Comparison of ENCODE assay signal across 16 cellular contexts in genomic region chr4:141215030-141215429, GRCh38. TPM values are rescaled to one million over a fixed set of nuclear protein-coding genes. Genes with fewer than 3 reads are reported as not detected.
A peak's percentile ranks its signal among the peaks of the same experiment; 100 is the strongest.
DNase-seq lines count a peak whose midpoint lies in the region; ATAC-seq and TF ChIP-seq lines count a peak whose summit lies in the region.
"Had no signal": no experiment of that assay in that cellular context is flagged by ENCODE, and none has a peak within 500 bp of the region (broad histone marks: within the 10 kb centered on the region; RNA-seq: fewer than 3 reads in every experiment).

No MANE protein-coding gene starts in this region.

- TF ChIP-seq CTCF in SK-N-SH (IDR thresholded peaks at IDR 0.05) = no peak
- no peak for TF ChIP-seq CTCF in fibroblast of pulmonary artery (IDR thresholded peaks at IDR 0.05; ENCODE audit: low read length, missing control alignments)

- TF ChIP-seq RAD21 in SK-N-SH (IDR thresholded peaks at IDR 0.05; ENCODE audit: low read length) = no peak

- no peak overlapping the region for H2AFZ ChIP-seq in SK-N-SH (ENCODE audit: low read depth)

- H4K20me1 ChIP-seq in SK-N-SH (ENCODE audit: insufficient read depth) = no peaks in the 10 kb centered on the region

- H3K36me3 ChIP-seq in SK-N-SH (replicated peaks in 1 of 2; ENCODE audit: control insufficient read depth in 1 of 2, insufficient read depth in 2 of 2, low read length in 1 of 2) = no peaks in the 10 kb centered on the region

- DNase-seq in left ventricle myocardium superior (no peak), right cardiac atrium (no peak), SK-N-SH (peak; percentile 19), fibroblast of pulmonary artery (ENCODE audit: low read depth) (peak; percentile 14), Kasumi-1 (lab: John Stamatoyannopoulos, UW) (no peak), HuH-7.5 (ENCODE audit: low spot score) (no peak), NCI-H2196 treated with DMSO at 0.1 percent for 48 hours (lab: John Stamatoyannopoulos, UW; ENCODE audit: unreplicated experiment) (no peak)
- DNase-seq: COR-L47, NCI-H1436 treated with DMSO at 0.1 percent for 48 hours, NCI-H2029 treated with DMSO at 0.1 percent for 48 hours, NCI-H510A treated with DMSO at 0.1 percent for 48 hours, RPMI8226, SIG-M5 had no signal

- intact Hi-C loops in left ventricle myocardium superior (cut with micrococcal nuclease) = no loop called here
- intact Hi-C loops in right cardiac atrium (cut with DNase I) = no loop called here

- H3K9me3 ChIP-seq in right cardiac atrium (ENCODE audit: control insufficient read depth, low read length) = no peaks in the 10 kb centered on the region
- no peaks in the 10 kb centered on the region for H3K9me3 ChIP-seq in SK-N-SH

- H3K4me1 ChIP-seq in right cardiac atrium (ENCODE audit: control insufficient read depth, insufficient read depth, low read length) (no peaks in the 10 kb centered on the region), SK-N-SH (ENCODE audit: control insufficient read depth in 1 of 2, insufficient read depth in 2 of 2, low read depth in 1 of 2, low read length in 1 of 2) (peaks cover under 1 to 6% of the 10 kb centered on the region in 2 experiments; a peak in 3 of 4 replicates)

- no peak overlapping the region for H3K9ac ChIP-seq in SK-N-SH
- H3K9ac ChIP-seq: KMS-11 had no signal

- ATAC-seq in left ventricle myocardium superior = peak; percentile 11
- no peak for ATAC-seq in right cardiac atrium
- ATAC-seq: HepG2 had no signal

- POLR2A ChIA-PET in SK-N-SH (lab: Yijun Ruan, JAX) = interaction anchor here (0.6 kb wide), 1 partner anchor 1231 kb away, joined by 3 read pairs; no protein-coding TSS in a partner anchor

- no peaks in the 10 kb centered on the region for H3F3A ChIP-seq in SK-N-SH (replicated peaks; ENCODE audit: insufficient read depth)

- peak; percentile 33 to 68; a peak in 3 of 4 replicates for TF ChIP-seq EP300 in SK-N-SH (IDR thresholded peaks at IDR 0.05; ENCODE audit: borderline replicate concordance in 1 of 2, low read depth in 1 of 2, low read length in 1 of 2)

- no peaks in the 10 kb centered on the region for H3K79me2 ChIP-seq in SK-N-SH (ENCODE audit: insufficient read depth)

- CTCF ChIA-PET in SK-N-SH (lab: Yijun Ruan, JAX) = no interaction called here

- no peaks in the 10 kb centered on the region for H3K9me2 ChIP-seq in SK-N-SH

- no peak overlapping the region for H3K27ac ChIP-seq in right cardiac atrium (ENCODE audit: low read length)
- H3K27ac ChIP-seq in SK-N-SH (ENCODE audit: low read depth in 2 of 2, low read length in 1 of 2) = peak overlapping the region in 1 of 2 experiments; percentile 40; a peak in 1 of 4 replicates
- H3K27ac ChIP-seq: C4-2B, KMS-11 had no signal

- H3K4me2 ChIP-seq in SK-N-SH = no peak overlapping the region
- H3K4me2 ChIP-seq: KMS-11 had no signal

- H3K4me3 ChIP-seq in right cardiac atrium (ENCODE audit: low read length) (no peak overlapping the region), SK-N-SH (ENCODE audit: low read depth in 2 of 2, low read length in 1 of 2) (no peak overlapping the region), fibroblast of pulmonary artery (replicated peaks; ENCODE audit: low read depth, low read length) (no peak overlapping the region)

- H3K27me3 ChIP-seq in right cardiac atrium (ENCODE audit: control insufficient read depth, insufficient read depth) = no peaks in the 10 kb centered on the region
- no peaks in the 10 kb centered on the region for H3K27me3 ChIP-seq in SK-N-SH (ENCODE audit: insufficient read depth)

TF ChIP-seq in SK-N-SH, 30 proteins besides CTCF, POLR2A, EP300 and RAD21:
- TF ChIP-seq FOXJ3 (CRISPR knock-in tag; IDR thresholded peaks at IDR 0.05) (no peak), PBX3 (IDR thresholded peaks at IDR 0.05) (peak; percentile 82), NFIC (IDR thresholded peaks at IDR 0.05; ENCODE audit: borderline replicate concordance) (peak; percentile 36), TCF12 (IDR thresholded peaks at IDR 0.05) (peak; percentile 92), POLR2AphosphoS5 (IDR thresholded peaks at IDR 0.05; ENCODE audit: low read depth, low read length) (peak; percentile 56; the same call in 1 of the 2 replicates)

RNA-seq across cellular contexts. Expression of gene ZNF330, which starts 5.7 kb away (rescaled TPM):
- 160 TPM for total RNA-seq in left ventricle myocardium superior
- 10 to 100 TPM; 62.7 to 77.0 (median 68.1) TPM for total RNA-seq in right cardiac atrium
- 57.4 TPM for polyA plus RNA-seq in right cardiac atrium
- 19.4 and 25.9 TPM in 2 replicates for polyA plus RNA-seq in SK-N-SH (2012; rRNA removed)
- polyA plus RNA-seq in SK-N-SH (2012; cell fraction: cytosol; rRNA removed) = 28.5 and 30.2 TPM in 2 replicates
- 10.5 and 21.0 TPM in 2 replicates for polyA plus RNA-seq in SK-N-SH (2012; cell fraction: nucleus; rRNA removed)

Comparison
In these comparisons a context has a peak if more than half of its experiments do, and no peak if none do; other contexts are left out.
1. DNase-seq: peak in SK-N-SH (single experiment) and fibroblast of pulmonary artery (single experiment); none in left ventricle myocardium superior (single experiment), right cardiac atrium (0 of 3), Kasumi-1 (0 of 2), HuH-7.5 (single experiment) and NCI-H2196 treated with DMSO at 0.1 percent for 48 hours (single experiment).